1 cellular context compared by ENCODE assay signal in the genomic region with DNA sequence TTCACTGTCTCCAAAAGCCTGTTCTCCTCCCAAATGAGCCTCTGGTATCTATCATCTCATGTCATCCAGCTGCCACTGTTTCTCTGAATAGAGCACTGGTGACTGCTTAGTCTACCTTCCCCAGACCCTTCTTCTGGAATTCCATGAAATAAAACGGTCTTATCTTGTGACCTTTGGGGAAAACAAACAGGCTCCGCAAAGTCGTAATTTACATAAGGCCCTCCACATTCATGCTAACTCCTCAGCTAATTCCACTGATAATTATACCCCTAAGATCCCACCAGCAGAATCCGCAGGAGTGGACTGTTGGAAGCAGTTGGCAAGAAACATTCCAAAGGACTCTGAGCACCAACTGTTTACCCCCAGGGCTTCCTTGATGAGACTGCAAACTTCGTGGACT.
TF ChIP-seq lines count a peak whose summit lies in the region.

No MANE protein-coding gene starts in this region.

TF ChIP-seq in HepG2, 621 proteins besides CTCF, POLR2A, EP300 and RAD21 (continued from another document):
- TF ChIP-seq, protein P1, sequence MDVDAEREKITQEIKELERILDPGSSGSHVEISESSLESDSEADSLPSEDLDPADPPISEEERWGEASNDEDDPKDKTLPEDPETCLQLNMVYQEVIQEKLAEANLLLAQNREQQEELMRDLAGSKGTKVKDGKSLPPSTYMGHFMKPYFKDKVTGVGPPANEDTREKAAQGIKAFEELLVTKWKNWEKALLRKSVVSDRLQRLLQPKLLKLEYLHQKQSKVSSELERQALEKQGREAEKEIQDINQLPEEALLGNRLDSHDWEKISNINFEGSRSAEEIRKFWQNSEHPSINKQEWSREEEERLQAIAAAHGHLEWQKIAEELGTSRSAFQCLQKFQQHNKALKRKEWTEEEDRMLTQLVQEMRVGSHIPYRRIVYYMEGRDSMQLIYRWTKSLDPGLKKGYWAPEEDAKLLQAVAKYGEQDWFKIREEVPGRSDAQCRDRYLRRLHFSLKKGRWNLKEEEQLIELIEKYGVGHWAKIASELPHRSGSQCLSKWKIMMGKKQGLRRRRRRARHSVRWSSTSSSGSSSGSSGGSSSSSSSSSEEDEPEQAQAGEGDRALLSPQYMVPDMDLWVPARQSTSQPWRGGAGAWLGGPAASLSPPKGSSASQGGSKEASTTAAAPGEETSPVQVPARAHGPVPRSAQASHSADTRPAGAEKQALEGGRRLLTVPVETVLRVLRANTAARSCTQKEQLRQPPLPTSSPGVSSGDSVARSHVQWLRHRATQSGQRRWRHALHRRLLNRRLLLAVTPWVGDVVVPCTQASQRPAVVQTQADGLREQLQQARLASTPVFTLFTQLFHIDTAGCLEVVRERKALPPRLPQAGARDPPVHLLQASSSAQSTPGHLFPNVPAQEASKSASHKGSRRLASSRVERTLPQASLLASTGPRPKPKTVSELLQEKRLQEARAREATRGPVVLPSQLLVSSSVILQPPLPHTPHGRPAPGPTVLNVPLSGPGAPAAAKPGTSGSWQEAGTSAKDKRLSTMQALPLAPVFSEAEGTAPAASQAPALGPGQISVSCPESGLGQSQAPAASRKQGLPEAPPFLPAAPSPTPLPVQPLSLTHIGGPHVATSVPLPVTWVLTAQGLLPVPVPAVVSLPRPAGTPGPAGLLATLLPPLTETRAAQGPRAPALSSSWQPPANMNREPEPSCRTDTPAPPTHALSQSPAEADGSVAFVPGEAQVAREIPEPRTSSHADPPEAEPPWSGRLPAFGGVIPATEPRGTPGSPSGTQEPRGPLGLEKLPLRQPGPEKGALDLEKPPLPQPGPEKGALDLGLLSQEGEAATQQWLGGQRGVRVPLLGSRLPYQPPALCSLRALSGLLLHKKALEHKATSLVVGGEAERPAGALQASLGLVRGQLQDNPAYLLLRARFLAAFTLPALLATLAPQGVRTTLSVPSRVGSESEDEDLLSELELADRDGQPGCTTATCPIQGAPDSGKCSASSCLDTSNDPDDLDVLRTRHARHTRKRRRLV (CRISPR knock-in tag; IDR thresholded peaks at IDR 0.05), result no peak
- no peak for TF ChIP-seq NFE2 (CRISPR knock-in tag; IDR thresholded peaks at IDR 0.05)
